In the genomic region with DNA sequence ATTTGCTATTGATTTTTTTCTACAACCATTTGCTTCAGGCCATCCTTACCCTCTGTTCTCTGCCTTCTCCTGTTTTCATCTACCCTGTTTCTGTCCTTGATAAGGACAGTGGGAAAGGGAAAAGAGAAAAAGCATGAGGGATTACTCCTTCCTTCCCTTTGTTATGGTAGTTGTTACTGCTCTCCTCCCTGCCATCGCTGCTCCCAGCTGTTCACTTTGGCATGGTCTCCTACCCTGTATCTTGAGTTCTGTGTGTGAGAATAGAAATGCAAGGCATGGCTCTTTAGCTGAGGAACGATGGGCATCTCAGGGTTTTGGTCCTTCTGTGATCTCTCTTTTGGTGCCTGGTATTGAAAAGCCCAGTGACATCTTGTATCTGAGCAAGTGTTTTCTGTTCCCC, we compare ENCODE assay signal across 1 cellular context.
TF ChIP-seq lines count a peak whose summit lies in the region.

No MANE protein-coding gene starts in this region.

TF ChIP-seq in IMR-90, 13 proteins besides CTCF, POLR2A, EP300 and RAD21 (continued from another document):
- TF ChIP-seq, protein P1, sequence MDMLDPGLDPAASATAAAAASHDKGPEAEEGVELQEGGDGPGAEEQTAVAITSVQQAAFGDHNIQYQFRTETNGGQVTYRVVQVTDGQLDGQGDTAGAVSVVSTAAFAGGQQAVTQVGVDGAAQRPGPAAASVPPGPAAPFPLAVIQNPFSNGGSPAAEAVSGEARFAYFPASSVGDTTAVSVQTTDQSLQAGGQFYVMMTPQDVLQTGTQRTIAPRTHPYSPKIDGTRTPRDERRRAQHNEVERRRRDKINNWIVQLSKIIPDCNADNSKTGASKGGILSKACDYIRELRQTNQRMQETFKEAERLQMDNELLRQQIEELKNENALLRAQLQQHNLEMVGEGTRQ (IDR thresholded peaks at IDR 0.05; ENCODE audit: low read depth, low read length) = no peak
- no peak for TF ChIP-seq MAZ (IDR thresholded peaks at IDR 0.05; ENCODE audit: borderline replicate concordance, low read depth, low read length)
- TF ChIP-seq, protein P2, sequence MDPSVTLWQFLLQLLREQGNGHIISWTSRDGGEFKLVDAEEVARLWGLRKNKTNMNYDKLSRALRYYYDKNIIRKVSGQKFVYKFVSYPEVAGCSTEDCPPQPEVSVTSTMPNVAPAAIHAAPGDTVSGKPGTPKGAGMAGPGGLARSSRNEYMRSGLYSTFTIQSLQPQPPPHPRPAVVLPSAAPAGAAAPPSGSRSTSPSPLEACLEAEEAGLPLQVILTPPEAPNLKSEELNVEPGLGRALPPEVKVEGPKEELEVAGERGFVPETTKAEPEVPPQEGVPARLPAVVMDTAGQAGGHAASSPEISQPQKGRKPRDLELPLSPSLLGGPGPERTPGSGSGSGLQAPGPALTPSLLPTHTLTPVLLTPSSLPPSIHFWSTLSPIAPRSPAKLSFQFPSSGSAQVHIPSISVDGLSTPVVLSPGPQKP (IDR thresholded peaks at IDR 0.05; ENCODE audit: borderline replicate concordance, low read depth, low read length) = no peak
- TF ChIP-seq MAFK (IDR thresholded peaks at IDR 0.05; ENCODE audit: low read depth, low read length) = no peak
- no peak for TF ChIP-seq MXI1 (IDR thresholded peaks at IDR 0.05; ENCODE audit: borderline replicate concordance, low read depth, low read length)
- no peak for TF ChIP-seq RFX5 (IDR thresholded peaks at IDR 0.05; ENCODE audit: low read depth, low read length)
- TF ChIP-seq NFE2L2 (IDR thresholded peaks at IDR 0.05; ENCODE audit: low read depth, low read length) = no peak
- TF ChIP-seq BHLHE40 (IDR thresholded peaks at IDR 0.05; ENCODE audit: low read depth, low read length) = no peak
